Comparison of ENCODE assay signal across 19 cellular contexts in genomic region chrX:57178605-57179004, GRCh38. TPM values are rescaled to one million over a fixed set of nuclear protein-coding genes. Genes with fewer than 3 reads are reported as not detected.
DNase-seq lines count a peak whose midpoint lies in the region; TF ChIP-seq lines count a peak whose summit lies in the region.
"Had no signal": no experiment of that assay in that cellular context is flagged by ENCODE, and none has a peak within 500 bp of the region (broad histone marks: within the 10 kb centered on the region; RNA-seq: fewer than 3 reads in every experiment).

No MANE protein-coding gene starts in this region.

- no peaks in the 10 kb centered on the region; the same call in 1 of the 2 replicates for H3F3A ChIP-seq in MM.1S (ENCODE audit: insufficient read depth, low read length)
- no peaks in the 10 kb centered on the region for H3F3A ChIP-seq in GM23248 (ENCODE audit: insufficient read depth)

- in situ Hi-C loops in GM23248 (cut with MboI), result no loop called here

- peak overlapping the region; percentile 40; the same call in 1 of the 2 replicates for H3K27ac ChIP-seq in MM.1S (ENCODE audit: low read length)
- H3K27ac ChIP-seq in prostate gland, result no peak overlapping the region
- no peak overlapping the region for H3K27ac ChIP-seq in GM23248
- H3K27ac ChIP-seq: BLaER1 had no signal

- H3K4me2 ChIP-seq in MM.1S (ENCODE audit: low read depth, low read length), result no peak overlapping the region
- H3K4me2 ChIP-seq in GM23248 (ENCODE audit: unreplicated experiment), result no peak overlapping the region
- H3K4me2 ChIP-seq: BLaER1 had no signal

- peak; percentile 64 for DNase-seq in ELF-1 (ENCODE audit: low read depth, low spot score)
- peak; percentile 69 for DNase-seq in MM.1S
- DNase-seq in RPMI8226, result peak; percentile 55
- peak; percentile 58 for DNase-seq in islet precursor cell
- DNase-seq in prostate gland (ENCODE audit: low spot score), result no peak
- no peak for DNase-seq in kidney glomerular epithelial cell (lab: John Stamatoyannopoulos, UW)
- no peak for DNase-seq in activated T-cell treated with anti-CD3 and anti-CD28 coated beads, Interleukin-2, amount 50 U/mL, for 48 hours
- no peak for DNase-seq in GM23248
- DNase-seq: 8988T; CD4-positive, alpha-beta memory T cell; DMS153; DMS79; H7; HFFc6 had no signal

- no peaks in the 10 kb centered on the region for H3K36me3 ChIP-seq in MM.1S (replicated peaks; ENCODE audit: insufficient read depth, low read length)
- no peaks in the 10 kb centered on the region for H3K36me3 ChIP-seq in prostate gland
- no peaks in the 10 kb centered on the region for H3K36me3 ChIP-seq in GM23248 (ENCODE audit: low read depth)
- H3K36me3 ChIP-seq: BLaER1 had no signal

- no peak overlapping the region for H3K9ac ChIP-seq in MM.1S (ENCODE audit: low read length)
- no peak overlapping the region for H3K9ac ChIP-seq in GM23248
- H3K9ac ChIP-seq: BLaER1 had no signal

- H3K9me2 ChIP-seq in MM.1S (replicated peaks; ENCODE audit: insufficient read depth, low read length) (no peaks in the 10 kb centered on the region), GM23248 (ENCODE audit: insufficient read depth) (no peaks in the 10 kb centered on the region)

- intact Hi-C loops in prostate gland (cut with DNase I), result no loop called here

- no peaks in the 10 kb centered on the region for H4K20me1 ChIP-seq in MM.1S (ENCODE audit: insufficient read depth, low read length)
- H4K20me1 ChIP-seq in GM23248 (ENCODE audit: insufficient read depth), result no peaks in the 10 kb centered on the region
- H4K20me1 ChIP-seq: BLaER1 had no signal

- H2AFZ ChIP-seq in MM.1S (ENCODE audit: low read length) (no peak overlapping the region), GM23248 (no peak overlapping the region)

- H3K79me2 ChIP-seq in MM.1S (ENCODE audit: low read length) (no peaks in the 10 kb centered on the region), GM23248 (ENCODE audit: insufficient read depth) (no peaks in the 10 kb centered on the region)

- H3K4me1 ChIP-seq in MM.1S (ENCODE audit: low read length) (peaks cover 14% of the 10 kb centered on the region), prostate gland (replicated peaks) (no peaks in the 10 kb centered on the region), GM23248 (ENCODE audit: insufficient read depth) (no peaks in the 10 kb centered on the region)
- H3K4me1 ChIP-seq: BLaER1 had no signal

- no peaks in the 10 kb centered on the region for H3K9me3 ChIP-seq in MM.1S (replicated peaks; ENCODE audit: insufficient read depth, low read length)
- H3K9me3 ChIP-seq in prostate gland, result no peaks in the 10 kb centered on the region
- H3K9me3 ChIP-seq in GM23248 (ENCODE audit: low read depth), result no peaks in the 10 kb centered on the region

- TF ChIP-seq CTCF in MM.1S (IDR thresholded peaks at IDR 0.05; ENCODE audit: low read length), result no peak
- no peak for TF ChIP-seq CTCF in prostate gland (IDR thresholded peaks at IDR 0.05)

- H3K27me3 ChIP-seq in MM.1S (replicated peaks; ENCODE audit: insufficient read depth, low read length) (no peaks in the 10 kb centered on the region), prostate gland (replicated peaks; ENCODE audit: insufficient read depth) (no peaks in the 10 kb centered on the region), GM23248 (replicated peaks; ENCODE audit: insufficient read depth) (no peaks in the 10 kb centered on the region)

- H3K4me3 ChIP-seq in MM.1S (ENCODE audit: low read length), result no peak overlapping the region
- no peak overlapping the region for H3K4me3 ChIP-seq in prostate gland
- H3K4me3 ChIP-seq in GM23248, result no peak overlapping the region
- H3K4me3 ChIP-seq: BLaER1, GM12878 had no signal

- TF ChIP-seq POLR2A in prostate gland (IDR thresholded peaks at IDR 0.05), result no peak

RNA-seq across cellular contexts. Expression of gene SPIN2A, which starts 41.4 kb away (rescaled TPM):
- 1 to 10 TPM in 1 of 2 donors, under 1 TPM in 1; 0.23 to 1.1 TPM for total RNA-seq in prostate gland
- not detected in 2 replicates for total RNA-seq in GM23248 (2014; rRNA removed; shearing (Covaris generic))
- 0.30 and 0.59 TPM in 2 replicates for polyA plus RNA-seq in GM23248 (2016; fragmentation: Nextera tagmentation; extraction: Ambion mirVana)
- total RNA-seq: Daoy had no signal
- polyA plus RNA-seq: CD14-positive monocyte, IgD-negative memory B cell had no signal

RNA-seq across cellular contexts. Expression of gene SPIN2B, which starts 57.3 kb away (rescaled TPM):
- 10 to 100 TPM in 1 of 2 donors, 1 to 10 TPM in 1; 6.0 to 10.6 TPM for total RNA-seq in prostate gland
- 2.0 and 6.8 TPM in 2 replicates for total RNA-seq in GM23248 (2014; rRNA removed; shearing (Covaris generic))
- 14.1 and 15.0 TPM in 2 replicates for polyA plus RNA-seq in GM23248 (2016; fragmentation: Nextera tagmentation; extraction: Ambion mirVana)

Comparison
In these comparisons a context has a peak if more than half of its experiments do, and no peak if none do; other contexts are left out.
1. DNase-seq: peak in ELF-1 (single experiment), MM.1S (single experiment), RPMI8226 (single experiment) and islet precursor cell (single experiment); none in prostate gland (single experiment), kidney glomerular epithelial cell (single experiment), activated T-cell treated with anti-CD3 and anti-CD28 coated beads, Interleukin-2, amount 50 U/mL, for 48 hours (0 of 2) and GM23248 (single experiment).